In the genomic region with DNA sequence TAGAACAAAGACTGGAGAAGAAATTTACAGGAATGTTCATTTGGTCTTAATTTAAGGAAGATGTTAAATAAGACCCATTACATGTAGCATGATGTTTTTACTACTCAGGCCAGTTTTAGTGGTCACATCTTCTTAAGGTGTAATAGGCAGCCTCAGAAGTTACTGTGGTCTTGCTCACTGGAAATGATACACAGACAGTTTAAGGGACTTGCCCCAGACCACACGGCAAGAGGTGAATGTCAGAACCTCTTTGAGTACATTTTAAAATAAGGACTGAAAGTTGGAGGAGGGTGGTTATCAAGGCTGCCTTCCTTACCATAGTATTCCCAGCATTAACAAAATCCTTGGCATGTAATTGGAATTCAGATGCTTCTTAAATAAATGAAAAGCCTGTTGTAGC, we compare ENCODE assay signal across 15 cellular contexts. TPM values are rescaled to one million over a fixed set of nuclear protein-coding genes. Genes with fewer than 3 reads are reported as not detected.
DNase-seq lines count a peak whose midpoint lies in the region; ATAC-seq and TF ChIP-seq lines count a peak whose summit lies in the region.
"Had no signal": no experiment of that assay in that cellular context is flagged by ENCODE, and none has a peak within 500 bp of the region (broad histone marks: within the 10 kb centered on the region; RNA-seq: fewer than 3 reads in every experiment).

No MANE protein-coding gene starts in this region.

- H2AK5ac ChIP-seq in mesendoderm (ENCODE audit: low read length), result no peak overlapping the region

- H3K9me3 Mint-ChIP-seq in activated T-cell treated with anti-CD3 and anti-CD28 coated beads, Interleukin-2, amount 50 U/mL, for 72 hours, result peaks cover 3 to 8% of the 10 kb centered on the region in 2 donors
- H3K9me3 Mint-ChIP-seq: activated CD4-positive, alpha-beta memory T cell treated with anti-CD3 and anti-CD28 coated beads, Interleukin-2, amount 10 ng/mL, durations not matched to agents 7 days and 5 days; dendritic cell treated with granulocyte-macrophage colony-stimulating factor and Interleukin-4, amounts not matched to agents 40 ng/mL and 50 ng/mL, for 4 days had no signal

- no peaks in the 10 kb centered on the region for H3K4me1 Mint-ChIP-seq in activated T-cell treated with anti-CD3 and anti-CD28 coated beads, Interleukin-2, amount 50 U/mL, for 72 hours (ENCODE audit: low read depth)
- H3K4me1 Mint-ChIP-seq: activated CD4-positive, alpha-beta memory T cell treated with anti-CD3 and anti-CD28 coated beads, Interleukin-2, amount 10 ng/mL, durations not matched to agents 7 days and 5 days had no signal

- no peak overlapping the region for H4K5ac ChIP-seq in mesendoderm (ENCODE audit: low read length)

- H3K18ac ChIP-seq in mesendoderm (ENCODE audit: low read length), result no peak overlapping the region

- H2BK5ac ChIP-seq in mesendoderm (ENCODE audit: low read length), result no peak overlapping the region

- no peak overlapping the region for H3K27ac Mint-ChIP-seq in activated T-cell treated with anti-CD3 and anti-CD28 coated beads, Interleukin-2, amount 50 U/mL, for 72 hours
- H3K27ac Mint-ChIP-seq: activated CD4-positive, alpha-beta memory T cell treated with anti-CD3 and anti-CD28 coated beads, Interleukin-2, amount 10 ng/mL, durations not matched to agents 7 days and 5 days; activated naive CD4-positive, alpha-beta T cell treated with anti-CD3 and anti-CD28 coated beads, Interleukin-2, amount 50 U/mL, for 72 hours; dendritic cell treated with granulocyte-macrophage colony-stimulating factor and Interleukin-4, amounts not matched to agents 40 ng/mL and 50 ng/mL, for 4 days had no signal

- H3K4me3 Mint-ChIP-seq in activated T-cell treated with anti-CD3 and anti-CD28 coated beads, Interleukin-2, amount 50 U/mL, for 72 hours, result no peak overlapping the region
- H3K4me3 Mint-ChIP-seq: activated CD4-positive, alpha-beta memory T cell treated with anti-CD3 and anti-CD28 coated beads, Interleukin-2, amount 10 ng/mL, durations not matched to agents 7 days and 5 days; dendritic cell treated with granulocyte-macrophage colony-stimulating factor and Interleukin-4, amounts not matched to agents 40 ng/mL and 50 ng/mL, for 4 days had no signal

- H3K79me1 ChIP-seq in mesendoderm (ENCODE audit: low read length), result no peaks in the 10 kb centered on the region

- WGBS in mesendoderm (ENCODE audit: extremely low coverage, insufficient coverage, low lambda C conversion rate), result no CpG with 5 or more reads among the region's 1 CpG

- no peak overlapping the region for H3K4me2 ChIP-seq in mesendoderm (ENCODE audit: low read length)

- no peaks in the 10 kb centered on the region for H3K79me2 ChIP-seq in mesendoderm (ENCODE audit: control insufficient read depth, insufficient read depth, low read length)

- no peaks in the 10 kb centered on the region for H3K27me3 ChIP-seq in mesendoderm (ENCODE audit: insufficient read depth, low read length, poor library complexity)
- no peaks in the 10 kb centered on the region for H3K27me3 ChIP-seq in dorsolateral prefrontal cortex

- no peak overlapping the region for H3K56ac ChIP-seq in mesendoderm (ENCODE audit: low read length)

- H3K27me3 Mint-ChIP-seq in activated T-cell treated with anti-CD3 and anti-CD28 coated beads, Interleukin-2, amount 50 U/mL, for 72 hours (ENCODE audit: low read depth), result no peaks in the 10 kb centered on the region
- H3K27me3 Mint-ChIP-seq: activated CD4-positive, alpha-beta memory T cell treated with anti-CD3 and anti-CD28 coated beads, Interleukin-2, amount 10 ng/mL, durations not matched to agents 7 days and 5 days had no signal

- H3K36me3 Mint-ChIP-seq in activated T-cell treated with anti-CD3 and anti-CD28 coated beads, Interleukin-2, amount 50 U/mL, for 72 hours (ENCODE audit: insufficient read depth in 2 of 2), result no peaks in the 10 kb centered on the region
- H3K36me3 Mint-ChIP-seq: activated naive CD4-positive, alpha-beta T cell treated with anti-CD3 and anti-CD28 coated beads, Interleukin-2, amount 50 U/mL, for 72 hours had no signal

- H3K23ac ChIP-seq in mesendoderm (ENCODE audit: low read length), result no peak overlapping the region

- H3K9ac ChIP-seq in mesendoderm (ENCODE audit: low read length), result no peak overlapping the region

- ATAC-seq in GM19395 (IDR thresholded peaks at IDR 0.05; ENCODE audit: unreplicated experiment) (peak; percentile 90), HG02759 (IDR thresholded peaks at IDR 0.05; ENCODE audit: unreplicated experiment) (peak; percentile 89), HG03442 (IDR thresholded peaks at IDR 0.05; ENCODE audit: unreplicated experiment) (peak; percentile 91)
- no peak for ATAC-seq in activated T-cell treated with anti-CD3 and anti-CD28 coated beads, Interleukin-2, amount 50 U/mL, for 72 hours (replicated peaks in 1 of 2)
- ATAC-seq: activated naive CD4-positive, alpha-beta T cell treated with anti-CD3 and anti-CD28 coated beads, Interleukin-2, amount 50 U/mL, for 72 hours had no signal

- H3K4me1 ChIP-seq in mesendoderm (ENCODE audit: control insufficient read depth, low read depth, low read length), result no peaks in the 10 kb centered on the region

- intact Hi-C loops in dorsolateral prefrontal cortex (cut with DNase I), result no loop called here

- H3K36me3 ChIP-seq in mesendoderm (ENCODE audit: control insufficient read depth, insufficient read depth, low read length), result no peaks in the 10 kb centered on the region

- H3K27ac ChIP-seq in mesendoderm (ENCODE audit: low read depth, low read length), result no peak overlapping the region
- H3K27ac ChIP-seq in dorsolateral prefrontal cortex, result no peak overlapping the region
- H3K27ac ChIP-seq: thoracic aorta had no signal

- TF ChIP-seq CTCF in GM12864 (IDR thresholded peaks at IDR 0.05; ENCODE audit: low read depth, low read length, missing control alignments), result no peak
- TF ChIP-seq CTCF in dorsolateral prefrontal cortex (IDR thresholded peaks at IDR 0.05 in 54 of 56, conservative IDR thresholded peaks at IDR 0.05 in 2 of 56; ENCODE audit: low read depth in 1 of 56, partially characterized antibody in 56 of 56), result no peak

- no peak overlapping the region for H3K4ac ChIP-seq in mesendoderm (ENCODE audit: low read depth, low read length)

- DNase-seq in GM12864 (ENCODE audit: low read depth) (peak; percentile 15), mesendoderm (no peak), NOMO-1 (lab: John Stamatoyannopoulos, UW; ENCODE audit: unreplicated experiment in 2 of 2) (no peak), dorsolateral prefrontal cortex (no peak)
- DNase-seq in activated T-cell treated with anti-CD3 and anti-CD28 coated beads, Interleukin-2, amount 50 U/mL, for 72 hours, result no peak
- DNase-seq: ACHN; activated CD4-positive, alpha-beta memory T cell treated with anti-CD3 and anti-CD28 coated beads, Interleukin-2, amount 10 ng/mL, durations not matched to agents 7 days and 5 days; head of caudate nucleus; NCI-H774 had no signal

- no peak overlapping the region for H3K4me3 ChIP-seq in GM12864 (ENCODE audit: low read depth, low read length)
- no peak overlapping the region for H3K4me3 ChIP-seq in mesendoderm (ENCODE audit: low read length)
- H3K4me3 ChIP-seq in dorsolateral prefrontal cortex, result no peak overlapping the region
- H3K4me3 ChIP-seq: thoracic aorta had no signal

- no peak overlapping the region for H2BK15ac ChIP-seq in mesendoderm (replicated peaks; ENCODE audit: low read depth)

- no peak overlapping the region for H4K8ac ChIP-seq in mesendoderm (ENCODE audit: low read depth, low read length)

- H2BK120ac ChIP-seq in mesendoderm (ENCODE audit: low read depth, low read length), result no peak overlapping the region

RNA-seq across cellular contexts. Expression of a gene that starts 37.9 kb away (rescaled TPM):
- polyA plus RNA-seq in mesendoderm (2013, experiment 1 of 2), result 0.03 TPM
- polyA plus RNA-seq in mesendoderm (2013, experiment 2 of 2), result 0.03 TPM
- total RNA-seq in dorsolateral prefrontal cortex, result 10 to 100 TPM; 19.4 to 44.8 (median 31.0) TPM
- total RNA-seq in activated T-cell treated with anti-CD3 and anti-CD28 coated beads, Interleukin-2, amount 50 U/mL, for 72 hours, result not detected
- total RNA-seq: activated naive CD4-positive, alpha-beta T cell treated with anti-CD3 and anti-CD28 coated beads, Interleukin-2, amount 50 U/mL, for 72 hours had no signal

Comparison
In these comparisons a context has a peak if more than half of its experiments do, and no peak if none do; other contexts are left out.
1. ATAC-seq: peak in GM19395 (single experiment), HG02759 (single experiment) and HG03442 (single experiment); none in activated T-cell treated with anti-CD3 and anti-CD28 coated beads, Interleukin-2, amount 50 U/mL, for 72 hours (0 of 2).
2. RNA of a gene that starts 37.9 kb away (total RNA-seq): 19.4 to 44.8 TPM in dorsolateral prefrontal cortex; not detected in activated T-cell treated with anti-CD3 and anti-CD28 coated beads, Interleukin-2, amount 50 U/mL, for 72 hours; every median in the first group is over 10 times any median in the second.